ENCODE assay signal across 1 cellular context in the genomic region with DNA sequence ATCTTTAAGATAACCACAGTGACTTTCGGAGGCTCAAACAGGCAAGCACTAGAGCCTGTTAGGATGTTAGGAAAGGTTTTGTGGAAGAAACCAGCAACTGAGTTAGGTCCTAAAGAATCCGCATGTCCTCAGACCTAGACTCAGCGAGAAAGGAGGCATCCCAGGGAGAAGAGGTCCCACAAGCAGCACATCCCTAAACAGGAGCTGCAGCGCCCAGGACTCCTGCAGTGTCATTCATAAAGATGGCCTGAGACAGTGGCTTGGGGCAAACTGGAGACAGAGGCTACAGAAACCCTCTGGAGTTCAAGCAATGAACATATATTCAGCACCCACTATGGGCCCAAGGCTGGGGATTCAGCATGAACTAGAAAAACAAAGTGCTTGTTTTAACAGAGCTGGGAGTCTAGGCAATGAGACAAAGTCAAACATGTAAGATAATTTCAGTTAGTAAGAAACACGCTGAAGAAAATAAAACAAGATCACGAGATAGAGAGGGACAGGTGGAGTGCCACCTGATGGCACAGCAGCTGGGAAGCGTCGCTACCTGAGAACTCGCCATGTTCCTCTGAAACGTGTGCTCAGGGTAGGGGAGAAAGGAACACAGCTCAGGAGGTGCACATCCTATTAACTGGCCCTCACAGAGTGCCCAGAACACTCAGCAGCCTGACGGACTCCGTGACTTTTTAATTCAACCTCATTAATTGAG.
A peak's percentile ranks its signal among the peaks of the same experiment; 100 is the strongest.
TF ChIP-seq lines count a peak whose summit lies in the region.

No MANE protein-coding gene starts in this region.

TF ChIP-seq in GM12878, 131 proteins besides CTCF, POLR2A, EP300 and RAD21:
- TF ChIP-seq BMI1 (IDR thresholded peaks at IDR 0.05; ENCODE audit: borderline replicate concordance) = no peak
- no peak for TF ChIP-seq CEBPB (IDR thresholded peaks at IDR 0.05; ENCODE audit: borderline replicate concordance in 1 of 2, low read depth in 2 of 2, low read length in 2 of 2)
- TF ChIP-seq MLLT1 (IDR thresholded peaks at IDR 0.05) = 0 out of 2 replicates have a peak, but pooled peaks have one; percentile 20
- no peak for TF ChIP-seq ZNF274 (IDR thresholded peaks at IDR 0.05; ENCODE audit: insufficient read depth, insufficient read length)
- TF ChIP-seq ZNF622 (IDR thresholded peaks at IDR 0.05) = no peak
- TF ChIP-seq, protein P1, sequence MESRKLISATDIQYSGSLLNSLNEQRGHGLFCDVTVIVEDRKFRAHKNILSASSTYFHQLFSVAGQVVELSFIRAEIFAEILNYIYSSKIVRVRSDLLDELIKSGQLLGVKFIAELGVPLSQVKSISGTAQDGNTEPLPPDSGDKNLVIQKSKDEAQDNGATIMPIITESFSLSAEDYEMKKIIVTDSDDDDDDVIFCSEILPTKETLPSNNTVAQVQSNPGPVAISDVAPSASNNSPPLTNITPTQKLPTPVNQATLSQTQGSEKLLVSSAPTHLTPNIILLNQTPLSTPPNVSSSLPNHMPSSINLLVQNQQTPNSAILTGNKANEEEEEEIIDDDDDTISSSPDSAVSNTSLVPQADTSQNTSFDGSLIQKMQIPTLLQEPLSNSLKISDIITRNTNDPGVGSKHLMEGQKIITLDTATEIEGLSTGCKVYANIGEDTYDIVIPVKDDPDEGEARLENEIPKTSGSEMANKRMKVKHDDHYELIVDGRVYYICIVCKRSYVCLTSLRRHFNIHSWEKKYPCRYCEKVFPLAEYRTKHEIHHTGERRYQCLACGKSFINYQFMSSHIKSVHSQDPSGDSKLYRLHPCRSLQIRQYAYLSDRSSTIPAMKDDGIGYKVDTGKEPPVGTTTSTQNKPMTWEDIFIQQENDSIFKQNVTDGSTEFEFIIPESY (IDR thresholded peaks at IDR 0.05) = 0 out of 2 replicates have a peak, but pooled peaks have one; percentile 26
